9 cellular contexts compared by ENCODE assay signal in the genomic region with DNA sequence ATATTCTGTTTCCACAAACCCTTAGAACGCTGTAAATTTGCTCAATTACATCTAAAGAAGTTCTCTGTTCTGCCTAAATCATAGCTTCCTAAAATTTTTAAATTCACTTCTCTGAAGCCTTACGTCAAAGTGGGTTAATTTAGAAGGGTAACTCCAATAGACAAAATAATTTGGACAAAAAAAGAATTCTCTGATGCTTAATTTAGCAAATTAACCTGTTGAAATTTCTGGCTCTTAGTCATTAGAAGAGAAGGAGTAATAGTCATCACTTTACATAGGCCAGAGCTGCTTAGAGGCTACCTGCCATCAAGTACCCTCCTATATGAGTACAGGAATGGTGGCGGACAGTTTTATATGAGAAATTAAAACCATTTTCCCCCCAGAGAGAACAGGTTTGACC. TPM values are rescaled to one million over a fixed set of nuclear protein-coding genes. Genes with fewer than 3 reads are reported as not detected.
DNase-seq lines count a peak whose midpoint lies in the region; ATAC-seq and TF ChIP-seq lines count a peak whose summit lies in the region.
"Had no signal": no experiment of that assay in that cellular context is flagged by ENCODE, and none has a peak within 500 bp of the region (broad histone marks: within the 10 kb centered on the region; RNA-seq: fewer than 3 reads in every experiment).

No MANE protein-coding gene starts in this region.

- H3K4me1 ChIP-seq in stomach smooth muscle (ENCODE audit: control insufficient read depth, insufficient read depth, low read length) = peaks cover 35% of the 10 kb centered on the region

- H3K36me3 ChIP-seq in stomach smooth muscle (ENCODE audit: control insufficient read depth in 2 of 2, insufficient read depth in 2 of 2, low read length in 2 of 2) = peaks cover 0 to 5% of the 10 kb centered on the region in 2 donors

- peak overlapping the region; percentile 97 for H3K4me3 ChIP-seq in fibroblast of the aortic adventitia (ENCODE audit: low read depth, low read length)
- peak overlapping the region; percentile 35 to 90 for H3K4me3 ChIP-seq in stomach smooth muscle (ENCODE audit: low read length in 2 of 2)
- H3K4me3 ChIP-seq in lower leg skin (ENCODE audit: low read depth, poor library complexity, severe bottlenecking) = no peak overlapping the region

- intact Hi-C loops in activated CD4-positive, alpha-beta T cell treated with anti-CD3 and anti-CD28 coated beads, Interleukin-2, amount 10 ng/mL, durations not matched to agents 24 days and 14 days (cut with micrococcal nuclease) = loop anchor here (5.0 kb wide), 1 partner anchor 66 kb away; no protein-coding TSS in a partner anchor
- intact Hi-C loops in lower leg skin (cut with DNase I; ENCODE audit: low total_unique reads) = loop anchor here (10.0 kb wide), 1 partner anchor 93 kb away; no protein-coding TSS in a partner anchor

- peak overlapping the region; percentile 98 for H3K4me3 Mint-ChIP-seq in activated CD4-positive, alpha-beta T cell treated with anti-CD3 and anti-CD28 coated beads, Interleukin-2, amount 10 ng/mL, durations not matched to agents 24 days and 14 days

- no peak for TF ChIP-seq POLR2A in lower leg skin (IDR thresholded peaks at IDR 0.05)

- H3K4me1 Mint-ChIP-seq in activated CD4-positive, alpha-beta T cell treated with anti-CD3 and anti-CD28 coated beads, Interleukin-2, amount 10 ng/mL, durations not matched to agents 24 days and 14 days = peaks cover 61% of the 10 kb centered on the region

- 95% methylated on average over 3 of the region's 3 CpGs for WGBS in lower leg skin, 2 donors

- no peak for TF ChIP-seq CTCF in VCaP (conservative IDR thresholded peaks at IDR 0.05)
- TF ChIP-seq CTCF in fibroblast of the aortic adventitia (IDR thresholded peaks at IDR 0.05; ENCODE audit: insufficient read depth, low read length) = no peak
- no peak for TF ChIP-seq CTCF in lower leg skin (IDR thresholded peaks at IDR 0.05)

- no peaks in the 10 kb centered on the region for H3K27me3 ChIP-seq in stomach smooth muscle (ENCODE audit: control insufficient read depth in 1 of 2, insufficient read depth in 2 of 2, low read length in 2 of 2)

- H3K36me3 Mint-ChIP-seq in activated CD4-positive, alpha-beta T cell treated with anti-CD3 and anti-CD28 coated beads, Interleukin-2, amount 10 ng/mL, durations not matched to agents 24 days and 14 days (ENCODE audit: low read depth) = peaks cover 57% of the 10 kb centered on the region

- DNase-seq in activated CD4-positive, alpha-beta T cell treated with anti-CD3 and anti-CD28 coated beads, Interleukin-2, amount 10 ng/mL, durations not matched to agents 24 days and 14 days = no peak
- no peak for DNase-seq in activated CD4-positive, alpha-beta T cell treated with anti-CD3 and anti-CD28 coated beads, Interleukin-2, amount 50 U/mL, for 1 hour
- DNase-seq in fibroblast of the aortic adventitia (ENCODE audit: low read depth) = no peak
- no peak for DNase-seq in SIG-M5 (lab: John Stamatoyannopoulos, UW)
- no peak for DNase-seq in lower leg skin (ENCODE audit: low spot score in 2 of 2)
- DNase-seq: NCI-H82 had no signal

- H3K27ac Mint-ChIP-seq in activated CD4-positive, alpha-beta T cell treated with anti-CD3 and anti-CD28 coated beads, Interleukin-2, amount 10 ng/mL, durations not matched to agents 24 days and 14 days = no peak overlapping the region

- no peaks in the 10 kb centered on the region for H3K9me3 ChIP-seq in stomach smooth muscle (ENCODE audit: control insufficient read depth in 2 of 2, low read length in 2 of 2)

- peak overlapping the region; percentile 92 for H3K27ac ChIP-seq in VCaP
- H3K27ac ChIP-seq in stomach smooth muscle (ENCODE audit: low read length) = no peak overlapping the region

- no peak overlapping the region for H3K9ac ChIP-seq in stomach smooth muscle (ENCODE audit: low read length in 2 of 2)

- H3K27me3 Mint-ChIP-seq in activated CD4-positive, alpha-beta T cell treated with anti-CD3 and anti-CD28 coated beads, Interleukin-2, amount 10 ng/mL, durations not matched to agents 24 days and 14 days = no peaks in the 10 kb centered on the region

- no peaks in the 10 kb centered on the region for H3K9me3 Mint-ChIP-seq in activated CD4-positive, alpha-beta T cell treated with anti-CD3 and anti-CD28 coated beads, Interleukin-2, amount 10 ng/mL, durations not matched to agents 24 days and 14 days

- no peak for ATAC-seq in GM21786 (IDR thresholded peaks at IDR 0.05; ENCODE audit: unreplicated experiment)

RNA-seq across cellular contexts. Expression of a gene that starts 3.8 kb away (rescaled TPM):
- total RNA-seq in activated CD4-positive, alpha-beta T cell treated with anti-CD3 and anti-CD28 coated beads, Interleukin-2, amount 10 ng/mL, durations not matched to agents 24 days and 14 days = 103 and 111 TPM in 2 replicates
- 51.1 and 56.7 TPM in 2 replicates for total RNA-seq in fibroblast of the aortic adventitia (ENCODE audit: low replicate concordance)
- 10 to 100 TPM; 32.4 to 50.3 (median 45.1) TPM for total RNA-seq in lower leg skin
